ENCODE assay signal across 8 cellular contexts in the genomic region with DNA sequence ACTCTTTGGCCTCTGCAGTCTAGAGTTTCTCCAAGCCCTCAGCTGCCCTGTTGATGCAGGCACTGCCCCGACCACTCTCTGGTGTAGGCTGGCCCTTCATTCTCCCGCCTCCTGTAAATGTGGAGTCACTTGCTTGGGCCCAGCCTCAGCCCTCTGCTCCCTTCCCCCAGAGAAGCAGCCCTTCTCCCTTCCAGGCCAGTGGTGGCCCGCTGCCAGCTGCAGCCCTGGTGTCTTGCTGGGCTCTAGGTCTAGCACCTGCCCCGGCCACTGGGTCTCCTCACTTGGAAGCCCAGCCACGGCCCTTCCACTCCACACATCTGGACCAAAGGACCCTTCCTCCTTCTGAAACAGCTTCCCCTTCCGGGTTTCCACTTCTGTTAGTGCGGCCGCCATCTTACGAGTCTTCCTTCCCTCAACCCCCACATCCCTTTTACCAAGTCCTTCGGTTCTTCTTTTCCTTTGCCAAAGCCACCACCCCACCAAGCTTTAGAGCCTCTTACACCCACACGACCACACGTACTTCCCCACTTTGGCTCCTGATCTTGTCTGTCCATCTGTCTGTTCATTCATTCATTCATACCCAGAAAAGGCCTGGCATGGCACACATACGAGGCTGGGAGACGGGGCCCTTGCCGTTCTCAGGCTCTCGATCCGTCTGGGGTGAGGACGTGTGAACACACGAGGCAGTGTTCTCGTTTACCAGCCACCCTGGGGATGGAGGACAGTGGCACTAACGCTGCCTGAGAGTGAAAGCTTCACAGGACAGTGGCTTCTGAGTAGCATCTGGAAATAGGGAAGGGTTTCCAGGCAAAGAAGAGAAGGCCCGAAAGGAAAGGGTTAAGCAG.
DNase-seq lines count a peak whose midpoint lies in the region; ATAC-seq lines count a peak whose summit lies in the region.

No MANE protein-coding gene starts in this region.

- no peak overlapping the region for H3K4ac ChIP-seq in trophoblast cell (ENCODE audit: low read depth, low read length)

- H2AFZ ChIP-seq in trophoblast cell (ENCODE audit: insufficient read depth, low read length, poor library complexity): no peak overlapping the region

- H4K12ac ChIP-seq in trophoblast cell (ENCODE audit: low read depth, low read length): no peak overlapping the region

- peak overlapping the region; percentile 30 for H3K27ac ChIP-seq in trophoblast cell (ENCODE audit: low read depth, low read length)

- H3K14ac ChIP-seq in trophoblast cell (ENCODE audit: low read length): peak overlapping the region; percentile 3

- no peak overlapping the region for H2AK5ac ChIP-seq in trophoblast cell (ENCODE audit: low read length)

- ATAC-seq in HG02571 (IDR thresholded peaks at IDR 0.05; ENCODE audit: unreplicated experiment): no peak
- no peak for ATAC-seq in HG03457 (IDR thresholded peaks at IDR 0.05; ENCODE audit: unreplicated experiment)

- peak; percentile 49 for DNase-seq in DMS53 treated with DMSO at 0.1 percent for 48 hours (lab: John Stamatoyannopoulos, UW; ENCODE audit: unreplicated experiment)
- DNase-seq in NCI-H510A treated with DMSO at 0.1 percent for 48 hours (lab: John Stamatoyannopoulos, UW): peak; percentile 58
- DNase-seq in trophoblast cell: no peak
- DNase-seq in stimulated activated CD4-positive, alpha-beta T cell treated with anti-CD3 and anti-CD28 coated beads, Interleukin-4, amount 100 ng/mL, for 4 hours: no peak
- no peak for DNase-seq in NK-92 (lab: John Stamatoyannopoulos, UW; ENCODE audit: unreplicated experiment)

- H3K79me2 ChIP-seq in trophoblast cell (ENCODE audit: control insufficient read depth, insufficient read depth, low read length, poor library complexity): peaks cover 11% of the 10 kb centered on the region

- peaks cover 37 to 41% of the 10 kb centered on the region in 2 experiments for H3K4me1 ChIP-seq in trophoblast cell (ENCODE audit: control insufficient read depth in 1 of 2, insufficient read depth in 2 of 2, low read length in 2 of 2)

- no peak overlapping the region for H2BK120ac ChIP-seq in trophoblast cell (ENCODE audit: insufficient read depth, low read length, poor library complexity)

- intact Hi-C loops in dendritic cell treated with granulocyte-macrophage colony-stimulating factor and Interleukin-4, amounts not matched to agents 40 ng/mL and 50 ng/mL, for 4 days (cut with micrococcal nuclease): no loop called here

- WGBS in trophoblast cell (ENCODE audit: extremely low coverage, insufficient coverage, insufficient read length): no CpG with 5 or more reads among the region's 22 CpGs

- H3K27ac Mint-ChIP-seq in dendritic cell treated with granulocyte-macrophage colony-stimulating factor and Interleukin-4, amounts not matched to agents 40 ng/mL and 50 ng/mL, for 4 days: peak overlapping the region; percentile 97

- H4K8ac ChIP-seq in trophoblast cell (ENCODE audit: low read depth, low read length): peak overlapping the region; percentile 3

- H3K9ac ChIP-seq in trophoblast cell (ENCODE audit: low read length): no peak overlapping the region

- H3K4me3 Mint-ChIP-seq in dendritic cell treated with granulocyte-macrophage colony-stimulating factor and Interleukin-4, amounts not matched to agents 40 ng/mL and 50 ng/mL, for 4 days: peak overlapping the region; percentile 69

- no peaks in the 10 kb centered on the region for H3K27me3 Mint-ChIP-seq in dendritic cell treated with granulocyte-macrophage colony-stimulating factor and Interleukin-4, amounts not matched to agents 40 ng/mL and 50 ng/mL, for 4 days

- no peak overlapping the region for H3K4me3 ChIP-seq in trophoblast cell (ENCODE audit: low read depth, low read length)

- H3K9me3 ChIP-seq in trophoblast cell (ENCODE audit: insufficient read depth, low read depth, low read length): peaks cover 2% of the 10 kb centered on the region

- no peak overlapping the region for H3K18ac ChIP-seq in trophoblast cell (ENCODE audit: low read length)

- H3K4me2 ChIP-seq in trophoblast cell (ENCODE audit: low read length): no peak overlapping the region

- H3K27me3 ChIP-seq in trophoblast cell (ENCODE audit: insufficient read depth, low read length): no peaks in the 10 kb centered on the region

- no peak overlapping the region for H3K23ac ChIP-seq in trophoblast cell (ENCODE audit: low read length)

- no peak overlapping the region for H2BK5ac ChIP-seq in trophoblast cell (ENCODE audit: low read depth, low read length, poor library complexity)

- H2BK12ac ChIP-seq in trophoblast cell (ENCODE audit: low read length): peak overlapping the region; percentile 28

- peaks cover 4% of the 10 kb centered on the region in 2 experiments for H3K36me3 ChIP-seq in trophoblast cell (ENCODE audit: control insufficient read depth in 1 of 2, insufficient read depth in 2 of 2, low read length in 2 of 2)

- peaks cover 81% of the 10 kb centered on the region for H3K4me1 Mint-ChIP-seq in dendritic cell treated with granulocyte-macrophage colony-stimulating factor and Interleukin-4, amounts not matched to agents 40 ng/mL and 50 ng/mL, for 4 days (ENCODE audit: low read depth)

- no peaks in the 10 kb centered on the region for H3K9me3 Mint-ChIP-seq in dendritic cell treated with granulocyte-macrophage colony-stimulating factor and Interleukin-4, amounts not matched to agents 40 ng/mL and 50 ng/mL, for 4 days

- H4K91ac ChIP-seq in trophoblast cell (ENCODE audit: low read depth, low read length): peak overlapping the region; percentile 62

- H3K79me1 ChIP-seq in trophoblast cell (ENCODE audit: low read length): peaks cover 21% of the 10 kb centered on the region

- H3K36me3 Mint-ChIP-seq in dendritic cell treated with granulocyte-macrophage colony-stimulating factor and Interleukin-4, amounts not matched to agents 40 ng/mL and 50 ng/mL, for 4 days (ENCODE audit: low read depth): peaks cover 51% of the 10 kb centered on the region

Comparison
In these comparisons a context has a peak if more than half of its experiments do, and no peak if none do; other contexts are left out.
1. DNase-seq: peak in DMS53 treated with DMSO at 0.1 percent for 48 hours (single experiment) and NCI-H510A treated with DMSO at 0.1 percent for 48 hours (single experiment); none in trophoblast cell (0 of 2), stimulated activated CD4-positive, alpha-beta T cell treated with anti-CD3 and anti-CD28 coated beads, Interleukin-4, amount 100 ng/mL, for 4 hours (0 of 2) and NK-92 (single experiment).